18 cellular contexts compared by ENCODE assay signal in genomic region chr19:5335101-5335500, GRCh38. TPM values are rescaled to one million over a fixed set of nuclear protein-coding genes. Genes with fewer than 3 reads are reported as not detected.
DNase-seq lines count a peak whose midpoint lies in the region; FAIRE-seq and TF ChIP-seq lines count a peak whose summit lies in the region.
"Had no signal": no experiment of that assay in that cellular context is flagged by ENCODE, and none has a peak within 500 bp of the region (broad histone marks: within the 10 kb centered on the region; RNA-seq: fewer than 3 reads in every experiment).

No MANE protein-coding gene starts in this region.

- H3K36me3 ChIP-seq in kidney (ENCODE audit: control insufficient read depth in 1 of 2, insufficient read depth in 2 of 2, low read length in 2 of 2), result no peaks in the 10 kb centered on the region
- H3K36me3 ChIP-seq: HAP-1 had no signal

- H3K27me3 Mint-ChIP-seq in activated CD4-positive, alpha-beta T cell treated with anti-CD3 and anti-CD28 coated beads, Interleukin-2, amount 10 ng/mL, durations not matched to agents 7 days and 5 days, result peaks cover 48% of the 10 kb centered on the region
- peaks cover 54% of the 10 kb centered on the region for H3K27me3 Mint-ChIP-seq in nephron (ENCODE audit: low read depth)

- H3K9me3 Mint-ChIP-seq in activated CD4-positive, alpha-beta T cell treated with anti-CD3 and anti-CD28 coated beads, Interleukin-2, amount 10 ng/mL, durations not matched to agents 7 days and 5 days, result no peaks in the 10 kb centered on the region
- H3K9me3 Mint-ChIP-seq in nephron, result no peaks in the 10 kb centered on the region

- H3K4me1 Mint-ChIP-seq in activated CD4-positive, alpha-beta T cell treated with anti-CD3 and anti-CD28 coated beads, Interleukin-2, amount 10 ng/mL, durations not matched to agents 7 days and 5 days, result peaks cover 10% of the 10 kb centered on the region
- H3K4me1 Mint-ChIP-seq in nephron, result peaks cover 23% of the 10 kb centered on the region

- intact Hi-C loops in kidney (cut with DNase I), result no loop called here

- no peaks in the 10 kb centered on the region for H3K36me3 Mint-ChIP-seq in activated CD4-positive, alpha-beta T cell treated with anti-CD3 and anti-CD28 coated beads, Interleukin-2, amount 10 ng/mL, durations not matched to agents 7 days and 5 days (ENCODE audit: low read depth)
- H3K36me3 Mint-ChIP-seq in nephron (ENCODE audit: low read depth), result no peaks in the 10 kb centered on the region
- H3K36me3 Mint-ChIP-seq: CD8-positive, alpha-beta memory T cell had no signal

- DNase-seq in activated CD4-positive, alpha-beta T cell treated with anti-CD3 and anti-CD28 coated beads, Interleukin-2, amount 10 ng/mL, durations not matched to agents 7 days and 5 days, result no peak
- no peak for DNase-seq in activated CD4-positive, alpha-beta T cell treated with anti-CD3 and anti-CD28 coated beads, Interleukin-2, amount 50 U/mL, for 48 hours
- peak; percentile 13 for DNase-seq in superior temporal gyrus (ENCODE audit: extremely low spot score)
- no peak for DNase-seq in SKM-1 (lab: John Stamatoyannopoulos, UW; ENCODE audit: unreplicated experiment)
- no peak for DNase-seq in HUDEP-2 (lab: John Stamatoyannopoulos, UW; ENCODE audit: unreplicated experiment in 76 of 76)
- no peak for DNase-seq in kidney
- DNase-seq: 8988T; CD8-positive, alpha-beta memory T cell; DMS79; NCI-H1436; NCI-H2029; NCI-H524 treated with DMSO at 0.1 percent for 48 hours; SHP77 treated with DMSO at 0.1 percent for 48 hours had no signal

- CTCF ChIA-PET in activated CD4-positive, alpha-beta T cell treated with anti-CD3 and anti-CD28 coated beads, Interleukin-2, amount 10 ng/mL, durations not matched to agents 7 days and 5 days (lab: Charles Lee), result no interaction called here

- H3K4me3 ChIP-seq in kidney (ENCODE audit: low read length in 2 of 2), result no peak overlapping the region
- H3K4me3 ChIP-seq: HAP-1 had no signal

- no peak overlapping the region for H3K9ac ChIP-seq in kidney (ENCODE audit: low read length in 2 of 2)

- no peak overlapping the region for H3K4me3 Mint-ChIP-seq in activated CD4-positive, alpha-beta T cell treated with anti-CD3 and anti-CD28 coated beads, Interleukin-2, amount 10 ng/mL, durations not matched to agents 7 days and 5 days
- peak overlapping the region in 2 of 3 experiments; percentile 10 to 24 for H3K4me3 Mint-ChIP-seq in nephron
- H3K4me3 Mint-ChIP-seq: CD8-positive, alpha-beta memory T cell had no signal

- FAIRE-seq in kidney (lab: Jason Lieb, UNC), result no peak
- FAIRE-seq: D721Med, RCC 7860 had no signal

- no peaks in the 10 kb centered on the region for H3K4me1 ChIP-seq in kidney (ENCODE audit: control insufficient read depth in 1 of 2, insufficient read depth in 1 of 2, low read depth in 1 of 2, low read length in 2 of 2)

- TF ChIP-seq CTCF in nephron (IDR thresholded peaks at IDR 0.05; ENCODE audit: unreplicated experiment in 3 of 3), result no peak
- TF ChIP-seq CTCF in kidney (IDR thresholded peaks at IDR 0.05; ENCODE audit: borderline replicate concordance, extremely low read depth, insufficient read depth), result no peak

- H3K9me3 ChIP-seq in kidney (ENCODE audit: control insufficient read depth in 1 of 2, low read length in 2 of 2), result no peaks in the 10 kb centered on the region
- H3K9me3 ChIP-seq: HAP-1 had no signal

- peak overlapping the region; percentile 5 for H3K27ac ChIP-seq in angular gyrus (ENCODE audit: low read depth, low read length)
- H3K27ac ChIP-seq in kidney (ENCODE audit: low read depth in 2 of 2, low read length in 2 of 2), result no peak overlapping the region

- POLR2A ChIA-PET in activated CD4-positive, alpha-beta T cell treated with anti-CD3 and anti-CD28 coated beads, Interleukin-2, amount 10 ng/mL, durations not matched to agents 7 days and 5 days (lab: Charles Lee), result no interaction called here

- H3K27ac Mint-ChIP-seq in activated CD4-positive, alpha-beta T cell treated with anti-CD3 and anti-CD28 coated beads, Interleukin-2, amount 10 ng/mL, durations not matched to agents 7 days and 5 days, result peak overlapping the region; percentile 2
- no peak overlapping the region for H3K27ac Mint-ChIP-seq in nephron
- H3K27ac Mint-ChIP-seq: CD8-positive, alpha-beta memory T cell had no signal

RNA-seq across cellular contexts. Expression of gene PTPRS, which starts 5.5 kb away (rescaled TPM):
- total RNA-seq in activated CD4-positive, alpha-beta T cell treated with anti-CD3 and anti-CD28 coated beads, Interleukin-2, amount 10 ng/mL, durations not matched to agents 7 days and 5 days, result under 1 TPM; 0.02 to 0.08 TPM
- total RNA-seq in kidney, result 103 TPM
- polyA plus RNA-seq in kidney (ENCODE audit: insufficient read depth, low read depth, low replicate concordance), result 7.2 TPM

Comparison
In these comparisons a context has a peak if more than half of its experiments do, and no peak if none do; other contexts are left out.
1. RNA of gene PTPRS, which starts 5.5 kb away (total RNA-seq): 103 TPM in kidney (single experiment); 0.02 to 0.08 TPM in activated CD4-positive, alpha-beta T cell treated with anti-CD3 and anti-CD28 coated beads, Interleukin-2, amount 10 ng/mL, durations not matched to agents 7 days and 5 days; every median in the first group is over 10 times any median in the second.